9 cellular contexts compared by ENCODE assay signal in the genomic region with DNA sequence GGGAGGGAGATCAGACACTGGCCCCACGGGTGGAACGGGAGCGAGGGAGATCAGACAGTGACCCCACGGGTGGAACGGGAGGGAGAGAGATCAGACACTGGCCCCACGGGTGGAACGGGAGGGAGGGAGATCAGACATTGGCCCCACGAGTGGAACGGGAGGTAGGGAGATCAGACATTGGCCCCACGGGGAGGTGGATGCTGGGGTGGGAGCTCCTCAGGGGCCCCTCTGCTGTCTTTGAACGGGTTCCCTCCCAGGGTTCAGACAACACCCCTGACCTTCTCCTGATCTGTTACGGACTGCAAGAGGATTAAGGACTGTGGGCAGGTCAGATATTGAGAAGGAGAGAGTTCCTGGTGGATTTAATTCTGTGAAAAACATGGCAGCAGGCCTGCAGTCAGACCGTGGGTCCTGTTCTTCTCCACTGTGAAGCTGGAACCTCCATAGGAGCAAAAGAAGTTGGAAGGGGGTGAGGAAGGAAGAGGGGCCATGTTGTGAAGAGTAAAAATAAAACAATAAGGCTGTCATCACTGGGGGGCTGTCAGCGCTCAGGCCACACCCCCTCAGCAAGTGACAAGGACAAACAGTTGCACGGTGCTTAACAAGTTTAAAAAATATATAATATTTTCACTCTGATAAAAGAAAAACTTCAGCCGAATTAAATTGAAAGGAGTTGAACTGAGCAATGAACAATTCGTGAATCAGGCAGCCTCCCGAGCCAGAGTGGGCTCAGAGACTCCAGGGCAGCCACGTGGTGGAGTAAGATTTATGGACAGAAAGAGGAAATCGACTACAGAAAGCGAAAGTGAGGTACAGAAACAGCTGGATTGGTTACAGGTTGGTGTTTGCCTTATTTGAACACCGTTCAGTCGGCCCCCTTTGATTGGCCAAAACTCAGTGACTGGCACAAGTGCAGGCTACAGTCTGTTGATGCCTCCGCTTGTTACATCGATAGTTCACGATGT.
DNase-seq lines count a peak whose midpoint lies in the region; ATAC-seq, FAIRE-seq and TF ChIP-seq lines count a peak whose summit lies in the region.
"Had no signal": no experiment of that assay in that cellular context is flagged by ENCODE, and none has a peak within 500 bp of the region (broad histone marks: within the 10 kb centered on the region; RNA-seq: fewer than 3 reads in every experiment).

No MANE protein-coding gene starts in this region.

- peaks cover 33% of the 10 kb centered on the region for H3K4me1 Mint-ChIP-seq in nephron

- H3K27me3 Mint-ChIP-seq in nephron (ENCODE audit: low read depth), result peaks cover 17% of the 10 kb centered on the region

- DNase-seq in Ammon's horn (ENCODE audit: low spot score) (peak; percentile 22), OCI-M1 (lab: John Stamatoyannopoulos, UW) (peak; percentile 82), tibial nerve (ENCODE audit: low spot score in 2 of 2) (no peak), urothelium cell line (ENCODE audit: low spot score) (no peak)
- peak; percentile 56 for DNase-seq in activated naive CD4-positive, alpha-beta T cell treated with Interleukin-2 at 50 U/mL for 16 hours

- H3K4me3 Mint-ChIP-seq in nephron, result peak overlapping the region in 2 of 3 experiments; percentile 7 to 13

- TF ChIP-seq EP300 in tibial nerve (IDR thresholded peaks at IDR 0.05), result no peak

- peak overlapping the region in 1 of 4 donors; percentile 24 for H3K4me3 ChIP-seq in tibial nerve

- TF ChIP-seq POLR2A in tibial nerve (IDR thresholded peaks at IDR 0.05), result no peak

- H3K9me3 ChIP-seq in tibial nerve, result no peaks in the 10 kb centered on the region

- H3K27ac Mint-ChIP-seq in nephron, result peak overlapping the region; percentile 79 to 97 (median 88)

- no peak for TF ChIP-seq CTCF in nephron (IDR thresholded peaks at IDR 0.05; ENCODE audit: unreplicated experiment in 3 of 3)
- no peak for TF ChIP-seq CTCF in tibial nerve (IDR thresholded peaks at IDR 0.05)

- 60 to 69% methylated on average over 26 of the region's 26 CpGs for WGBS in tibial nerve, 2 donors

- ATAC-seq in GM19351 (IDR thresholded peaks at IDR 0.05; ENCODE audit: unreplicated experiment), result no peak
- no peak for ATAC-seq in GM21529 (IDR thresholded peaks at IDR 0.05; ENCODE audit: unreplicated experiment)

- peaks cover 3% of the 10 kb centered on the region for H3K9me3 Mint-ChIP-seq in nephron

- no peaks in the 10 kb centered on the region for H3K36me3 ChIP-seq in tibial nerve

- H3K27ac ChIP-seq in tibial nerve, result peak overlapping the region in 3 of 4 donors; percentile 38 to 76 (median 70)

- peaks cover 0 to 27% (median 9%) of the 10 kb centered on the region in 4 donors for H3K4me1 ChIP-seq in tibial nerve

- FAIRE-seq in urothelium cell line (lab: Jason Lieb, UNC), result no peak
- FAIRE-seq: TTC549 had no signal

- no peaks in the 10 kb centered on the region for H3K27me3 ChIP-seq in tibial nerve

- H3K36me3 Mint-ChIP-seq in nephron (ENCODE audit: low read depth), result no peaks in the 10 kb centered on the region

Comparison
In these comparisons a context has a peak if more than half of its experiments do, and no peak if none do; other contexts are left out.
1. DNase-seq: peak in Ammon's horn (single experiment), OCI-M1 (single experiment) and activated naive CD4-positive, alpha-beta T cell treated with Interleukin-2 at 50 U/mL for 16 hours (single experiment); none in tibial nerve (0 of 2) and urothelium cell line (single experiment).